Comparison of ENCODE assay signal across 8 cellular contexts in the genomic region with DNA sequence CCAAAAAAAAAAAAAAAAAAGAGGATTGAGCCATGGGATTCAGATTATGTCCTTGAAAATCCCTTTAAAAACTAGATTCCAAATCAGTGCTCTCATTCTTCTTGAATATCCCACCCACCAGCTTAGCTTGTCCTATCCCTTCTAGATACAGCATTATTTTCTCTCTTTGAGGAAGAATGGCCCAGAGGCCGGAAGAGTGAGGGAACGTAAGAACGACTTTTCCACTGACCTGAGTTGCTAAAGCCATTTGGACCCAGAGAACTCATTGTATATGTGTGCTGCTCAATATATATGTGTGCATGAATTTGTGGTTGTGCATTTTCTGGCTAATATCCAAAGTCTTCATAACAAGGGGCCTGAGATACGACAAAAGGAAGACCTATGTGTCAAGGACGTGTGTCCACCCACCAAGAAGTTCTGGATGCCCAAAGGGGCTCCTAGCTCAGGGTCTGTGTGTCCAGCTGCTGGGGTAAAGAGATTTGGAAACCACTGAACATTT. TPM values are rescaled to one million over a fixed set of nuclear protein-coding genes. Genes with fewer than 3 reads are reported as not detected.
DNase-seq lines count a peak whose midpoint lies in the region; ATAC-seq and TF ChIP-seq lines count a peak whose summit lies in the region.

No MANE protein-coding gene starts in this region.

- H3K9me3 ChIP-seq in iPS-20b (ENCODE audit: insufficient read depth, low read depth, low read length) (no peaks in the 10 kb centered on the region), stomach (no peaks in the 10 kb centered on the region)

- H3K36me3 Mint-ChIP-seq in activated CD4-positive, alpha-beta T cell treated with anti-CD3 and anti-CD28 coated beads, Interleukin-2, amount 10 ng/mL, durations not matched to agents 7 days and 5 days (ENCODE audit: low read depth): no peaks in the 10 kb centered on the region
- no peaks in the 10 kb centered on the region for H3K36me3 Mint-ChIP-seq in activated T-helper 17 cell treated with anti-CD3 and anti-CD28 coated beads, Interleukin-2, amount 50 U/mL, for 72 hours (ENCODE audit: low read depth)

- peaks cover 15% of the 10 kb centered on the region for H3K27me3 ChIP-seq in iPS-20b (ENCODE audit: insufficient read depth, low read length)
- H3K27me3 ChIP-seq in stomach: peaks cover 0 to 8% (median 0%) of the 10 kb centered on the region in 3 donors

- H3K4me1 ChIP-seq in iPS-20b (ENCODE audit: insufficient read depth, low read length) (peaks cover 18% of the 10 kb centered on the region), stomach (peaks cover 22 to 39% (median 36%) of the 10 kb centered on the region in 4 donors)

- intact Hi-C loops in stomach (cut with DNase I; ENCODE audit: low total_unique reads): loop anchor here (5.0 kb wide), 1 partner anchor 75 kb away; no protein-coding TSS in a partner anchor

- peak overlapping the region; percentile 79 for H3K4me3 Mint-ChIP-seq in activated CD4-positive, alpha-beta T cell treated with anti-CD3 and anti-CD28 coated beads, Interleukin-2, amount 10 ng/mL, durations not matched to agents 7 days and 5 days
- peak overlapping the region; percentile 86 for H3K4me3 Mint-ChIP-seq in activated T-helper 17 cell treated with anti-CD3 and anti-CD28 coated beads, Interleukin-2, amount 50 U/mL, for 72 hours

- H3K36me3 ChIP-seq in iPS-20b (ENCODE audit: insufficient read depth, low read depth, low read length): no peaks in the 10 kb centered on the region
- H3K36me3 ChIP-seq in stomach: no peaks in the 10 kb centered on the region

- H3K9ac ChIP-seq in iPS-20b (ENCODE audit: low read depth, low read length): peak overlapping the region; percentile 89

- CTCF ChIA-PET in activated CD4-positive, alpha-beta T cell treated with anti-CD3 and anti-CD28 coated beads, Interleukin-2, amount 10 ng/mL, durations not matched to agents 7 days and 5 days (lab: Charles Lee): interaction anchor here (0.6 to 2.2 kb wide), 8 partner anchors 20 to 706 kb away, joined by 3 to 9 read pairs (median 4); no protein-coding TSS in a partner anchor

- no peak for DNase-seq in activated CD4-positive, alpha-beta T cell treated with anti-CD3 and anti-CD28 coated beads, Interleukin-2, amount 10 ng/mL, durations not matched to agents 7 days and 5 days
- no peak for DNase-seq in activated CD4-positive, alpha-beta T cell treated with anti-CD3 and anti-CD28 coated beads for 1 hour
- DNase-seq in stomach (no peak), activated gamma-delta T cell (lab: John Stamatoyannopoulos, UW) (no peak)

- peak overlapping the region; percentile 83 for H3K27ac Mint-ChIP-seq in activated CD4-positive, alpha-beta T cell treated with anti-CD3 and anti-CD28 coated beads, Interleukin-2, amount 10 ng/mL, durations not matched to agents 7 days and 5 days
- peak overlapping the region; percentile 81 for H3K27ac Mint-ChIP-seq in activated T-helper 17 cell treated with anti-CD3 and anti-CD28 coated beads, Interleukin-2, amount 50 U/mL, for 72 hours

- POLR2A ChIA-PET in activated CD4-positive, alpha-beta T cell treated with anti-CD3 and anti-CD28 coated beads, Interleukin-2, amount 10 ng/mL, durations not matched to agents 7 days and 5 days (lab: Charles Lee): interaction anchor here (0.7 kb wide), 1 partner anchor 67 kb away, joined by 4 read pairs; no protein-coding TSS in a partner anchor

- TF ChIP-seq POLR2A in stomach (IDR thresholded peaks at IDR 0.05): no peak

- H3K4me3 ChIP-seq in iPS-20b (ENCODE audit: low read length) (peak overlapping the region; percentile 77), stomach (peak overlapping the region in 3 of 4 donors; percentile 41 to 55 (median 43))

- peaks cover 37% of the 10 kb centered on the region for H3K4me1 Mint-ChIP-seq in activated CD4-positive, alpha-beta T cell treated with anti-CD3 and anti-CD28 coated beads, Interleukin-2, amount 10 ng/mL, durations not matched to agents 7 days and 5 days
- H3K4me1 Mint-ChIP-seq in activated T-helper 17 cell treated with anti-CD3 and anti-CD28 coated beads, Interleukin-2, amount 50 U/mL, for 72 hours: peaks cover 1% of the 10 kb centered on the region

- H3K27ac ChIP-seq in iPS-20b (ENCODE audit: low read length) (peak overlapping the region; percentile 96), stomach (peak overlapping the region; percentile 80 to 89 (median 86))

- TF ChIP-seq CTCF in stomach (IDR thresholded peaks at IDR 0.05): no peak

- no peaks in the 10 kb centered on the region for H3K9me3 Mint-ChIP-seq in activated CD4-positive, alpha-beta T cell treated with anti-CD3 and anti-CD28 coated beads, Interleukin-2, amount 10 ng/mL, durations not matched to agents 7 days and 5 days
- H3K9me3 Mint-ChIP-seq in activated T-helper 17 cell treated with anti-CD3 and anti-CD28 coated beads, Interleukin-2, amount 50 U/mL, for 72 hours: no peaks in the 10 kb centered on the region

- WGBS in stomach, 5 donors: 80 to 87% (median 84%) methylated on average over 5 of the region's 5 CpGs

- peaks cover 12% of the 10 kb centered on the region for H3K27me3 Mint-ChIP-seq in activated CD4-positive, alpha-beta T cell treated with anti-CD3 and anti-CD28 coated beads, Interleukin-2, amount 10 ng/mL, durations not matched to agents 7 days and 5 days
- H3K27me3 Mint-ChIP-seq in activated T-helper 17 cell treated with anti-CD3 and anti-CD28 coated beads, Interleukin-2, amount 50 U/mL, for 72 hours: no peaks in the 10 kb centered on the region

- ATAC-seq in activated T-helper 17 cell treated with anti-CD3 and anti-CD28 coated beads, Interleukin-2, amount 50 U/mL, for 72 hours (replicated peaks): no peak
- ATAC-seq in GM21737 (IDR thresholded peaks at IDR 0.05; ENCODE audit: unreplicated experiment) (no peak), HG03442 (IDR thresholded peaks at IDR 0.05; ENCODE audit: unreplicated experiment) (no peak)

- TF ChIP-seq EP300 in stomach (IDR thresholded peaks at IDR 0.05): no peak

RNA-seq across cellular contexts. Expression of a gene that starts 35.0 kb away (rescaled TPM):
- total RNA-seq in activated CD4-positive, alpha-beta T cell treated with anti-CD3 and anti-CD28 coated beads, Interleukin-2, amount 10 ng/mL, durations not matched to agents 7 days and 5 days: not detected
- not detected for total RNA-seq in activated T-helper 17 cell treated with anti-CD3 and anti-CD28 coated beads, Interleukin-2, amount 50 U/mL, for 72 hours
- 100 to 1,000 TPM in 1 of 5 donors, 10 to 100 TPM in 4; 21.0 to 125 (median 54.2) TPM for total RNA-seq in stomach
- polyA plus RNA-seq in stomach: 10 to 100 TPM; 39.4 to 59.3 (median 40.8) TPM

Comparison
In these comparisons a context has a peak if more than half of its experiments do, and no peak if none do; other contexts are left out.
1. RNA of a gene that starts 35.0 kb away (total RNA-seq): 21.0 to 125 TPM in stomach; not detected in activated T-helper 17 cell treated with anti-CD3 and anti-CD28 coated beads, Interleukin-2, amount 50 U/mL, for 72 hours and not detected in activated CD4-positive, alpha-beta T cell treated with anti-CD3 and anti-CD28 coated beads, Interleukin-2, amount 10 ng/mL, durations not matched to agents 7 days and 5 days; every median in the first group is over 10 times any median in the second.